In the genomic region with DNA sequence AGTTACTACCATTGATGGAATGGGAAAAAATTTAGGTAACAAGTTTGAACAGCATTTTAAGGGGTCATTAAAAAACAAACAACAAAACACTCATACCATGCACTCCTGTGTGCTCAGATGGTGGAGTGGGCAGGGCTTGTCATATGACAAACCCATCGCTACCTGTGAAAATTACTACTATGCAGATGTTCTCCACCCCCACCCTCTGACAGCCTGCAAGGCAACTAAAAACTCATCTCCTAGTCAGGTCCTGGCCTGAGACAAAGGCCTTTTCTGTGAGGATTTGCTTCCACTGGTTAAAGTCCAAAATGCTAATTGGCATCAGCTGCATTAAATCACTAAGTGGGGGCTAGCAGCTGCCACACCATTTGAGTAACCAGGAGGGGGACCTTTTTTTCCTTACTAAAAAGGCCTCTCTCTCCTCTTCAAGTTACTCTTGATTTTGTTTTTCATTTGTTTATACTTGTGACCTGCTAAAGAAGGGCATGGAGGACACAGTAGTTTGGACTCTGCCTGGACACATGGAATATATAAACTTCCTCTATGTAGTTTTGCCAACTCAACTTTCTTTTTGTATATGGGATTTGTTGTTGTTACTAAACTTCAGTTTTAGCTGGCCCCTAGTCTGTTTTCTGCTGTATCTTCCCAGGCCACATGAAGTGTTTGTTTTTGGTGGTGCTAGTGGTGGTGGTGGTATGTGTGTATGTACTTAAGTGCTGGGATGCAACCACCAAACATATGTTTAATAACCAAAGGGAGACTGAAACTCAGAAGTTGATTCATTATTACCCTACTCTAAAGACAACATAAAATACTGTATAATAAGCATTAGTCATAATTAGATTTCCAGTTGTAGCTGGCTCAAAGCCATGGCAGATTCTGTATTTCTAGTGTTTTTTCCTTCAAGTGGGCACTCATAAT, we compare ENCODE assay signal across 8 cellular contexts.
DNase-seq lines count a peak whose midpoint lies in the region; ATAC-seq and TF ChIP-seq lines count a peak whose summit lies in the region.

No MANE protein-coding gene starts in this region.

- H3K4me3 Mint-ChIP-seq in glutamatergic neuron (ENCODE audit: unreplicated experiment), result peak overlapping the region; percentile 47

- peak; percentile 71 to 78 for ATAC-seq in activated CD4-positive, CD25-positive, alpha-beta regulatory T cell treated with anti-CD3 and anti-CD28 coated beads, Interleukin-2, amount 50 U/mL, for 24 hours

- TF ChIP-seq CTCF in glutamatergic neuron (IDR thresholded peaks at IDR 0.05; ENCODE audit: partially characterized antibody, unreplicated experiment), result no peak

- H3K36me3 Mint-ChIP-seq in glutamatergic neuron (ENCODE audit: unreplicated experiment), result no peaks in the 10 kb centered on the region

- peaks cover 76% of the 10 kb centered on the region for H3K4me1 Mint-ChIP-seq in glutamatergic neuron (ENCODE audit: low read depth, unreplicated experiment)

- H3K27me3 Mint-ChIP-seq in glutamatergic neuron (ENCODE audit: unreplicated experiment), result peaks cover 12% of the 10 kb centered on the region

- H3K9me3 Mint-ChIP-seq in glutamatergic neuron (ENCODE audit: unreplicated experiment), result peaks cover 18% of the 10 kb centered on the region

- DNase-seq in activated CD4-positive, CD25-positive, alpha-beta regulatory T cell treated with anti-CD3 and anti-CD28 coated beads, Interleukin-2, amount 50 U/mL, for 72 hours, result no peak
- peak; percentile 89 for DNase-seq in SW480 (ENCODE audit: low spot score)
- no peak for DNase-seq in glutamatergic neuron
- peak; percentile 52 for DNase-seq in stromal cell of bone marrow (ENCODE audit: low read depth)
- no peak for DNase-seq in activated CD8-positive, alpha-beta memory T cell treated with anti-CD3 and anti-CD28 coated beads, Interleukin-2, amount 50 U/mL, for 48 hours
- no peak for DNase-seq in CD1c-positive myeloid dendritic cell (ENCODE audit: extremely low spot score)
- DNase-seq in GF-D8 (lab: John Stamatoyannopoulos, UW), result no peak

- peak overlapping the region; percentile 79 for H3K27ac Mint-ChIP-seq in glutamatergic neuron (ENCODE audit: unreplicated experiment)

Comparison
In these comparisons a context has a peak if more than half of its experiments do, and no peak if none do; other contexts are left out.
1. DNase-seq: peak in SW480 (single experiment) and stromal cell of bone marrow (single experiment); none in activated CD4-positive, CD25-positive, alpha-beta regulatory T cell treated with anti-CD3 and anti-CD28 coated beads, Interleukin-2, amount 50 U/mL, for 72 hours (single experiment), glutamatergic neuron (single experiment), activated CD8-positive, alpha-beta memory T cell treated with anti-CD3 and anti-CD28 coated beads, Interleukin-2, amount 50 U/mL, for 48 hours (single experiment), CD1c-positive myeloid dendritic cell (single experiment) and GF-D8 (single experiment).